8 cellular contexts compared by ENCODE assay signal in the genomic region with DNA sequence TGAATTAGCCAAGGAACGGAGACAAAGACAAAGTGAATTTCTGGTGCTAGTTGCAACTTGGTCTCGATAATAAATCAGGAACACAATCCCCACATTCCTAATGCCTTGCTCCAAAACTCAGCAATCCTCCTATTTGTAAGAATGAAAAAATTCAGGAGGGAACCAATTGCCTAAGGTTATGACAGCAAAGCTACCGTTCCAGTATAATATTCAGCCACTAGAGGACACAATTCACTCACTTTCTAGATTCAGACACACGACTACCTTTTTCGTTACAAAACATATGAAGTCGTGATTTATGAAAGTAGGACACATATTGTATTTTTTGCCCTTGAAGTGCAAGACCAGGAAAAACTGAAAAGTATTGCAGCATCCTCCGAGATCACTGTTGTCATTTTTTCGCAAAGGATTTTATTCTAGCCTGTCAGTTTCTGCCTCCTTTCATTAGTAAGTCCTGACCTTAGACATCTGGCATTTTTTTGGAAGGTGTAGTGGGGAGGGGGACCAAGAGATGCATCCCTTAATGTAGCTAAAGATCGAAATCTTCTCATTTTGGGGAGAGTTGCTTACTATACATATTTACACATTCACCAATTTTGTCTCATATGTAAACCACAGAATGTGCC.
DNase-seq lines count a peak whose midpoint lies in the region; ATAC-seq, FAIRE-seq and TF ChIP-seq lines count a peak whose summit lies in the region.

No MANE protein-coding gene starts in this region.

- FAIRE-seq in pancreas (lab: Jason Lieb, UNC) = peak; percentile 32

- H3K4me3 ChIP-seq in HEK293 (ENCODE audit: low read depth, low read length) = no peak overlapping the region
- H3K4me3 ChIP-seq in RWPE2 (ENCODE audit: severe bottlenecking) = no peak overlapping the region
- no peak overlapping the region for H3K4me3 ChIP-seq in fibroblast of pulmonary artery (replicated peaks; ENCODE audit: low read depth, low read length)
- H3K4me3 ChIP-seq in pancreas = no peak overlapping the region

- peak; percentile 54 for TF ChIP-seq CTCF in HEK293 (tag by site-specific recombination; IDR thresholded peaks at IDR 0.05)
- peak; percentile 92 for TF ChIP-seq CTCF in RWPE2 (IDR thresholded peaks at IDR 0.05; ENCODE audit: poor library complexity, severe bottlenecking)
- peak; percentile 73 for TF ChIP-seq CTCF in fibroblast of pulmonary artery (IDR thresholded peaks at IDR 0.05; ENCODE audit: low read length, missing control alignments)
- TF ChIP-seq CTCF in pancreas (IDR thresholded peaks at IDR 0.05) = peak; percentile 20 to 55 (median 51)

- H3K4me1 ChIP-seq in HEK293 (ENCODE audit: control insufficient read depth, insufficient read depth, low read length) (no peaks in the 10 kb centered on the region), RWPE2 (ENCODE audit: insufficient read depth, poor library complexity, severe bottlenecking) (no peaks in the 10 kb centered on the region), pancreas (peaks cover 0 to 7% (median 0%) of the 10 kb centered on the region in 3 donors)

- H3K27me3 ChIP-seq in RWPE2 (ENCODE audit: insufficient read depth, poor library complexity, severe bottlenecking) (peaks cover 5% of the 10 kb centered on the region), pancreas (no peaks in the 10 kb centered on the region)

- 13 to 16% methylated on average over 9 of the region's 9 CpGs for WGBS in pancreas, 2 donors

- H3K36me3 ChIP-seq in HEK293 (ENCODE audit: control insufficient read depth in 2 of 2, insufficient read depth in 1 of 2, low read length in 2 of 2) (no peaks in the 10 kb centered on the region), RWPE2 (ENCODE audit: low read depth) (no peaks in the 10 kb centered on the region), pancreas (no peaks in the 10 kb centered on the region)

- H3K9me3 ChIP-seq in HEK293 (ENCODE audit: control insufficient read depth, insufficient read depth, low read depth, low read length) (no peaks in the 10 kb centered on the region), RWPE2 (ENCODE audit: severe bottlenecking) (no peaks in the 10 kb centered on the region), pancreas (no peaks in the 10 kb centered on the region)

- POLR2A ChIA-PET in HEK293 (lab: Yijun Ruan, JAX) = no interaction called here

- intact Hi-C loops in pancreas (cut with DNase I) = no loop called here

- ATAC-seq in RWPE2 (ENCODE audit: low read depth) (peak; percentile 74), pancreas (peak; percentile 48 to 85 (median 82)), HG02884 (IDR thresholded peaks at IDR 0.05; ENCODE audit: unreplicated experiment) (no peak)

- CTCF ChIA-PET in HEK293 (lab: Yijun Ruan, JAX) = interaction anchor here (0.6 to 2.9 kb wide), 29 partner anchors 9 to 1490 kb away, joined by 3 to 13 read pairs (median 4); partner anchors contain the start of gene DOCK8

- DNase-seq in Ammon's horn (ENCODE audit: low spot score) = peak; percentile 70
- no peak for DNase-seq in RWPE2 (ENCODE audit: low spot score)
- DNase-seq in fibroblast of pulmonary artery (ENCODE audit: low read depth) = peak; percentile 57
- no peak for DNase-seq in pancreas
- DNase-seq in 8988T = no peak
- no peak for DNase-seq in C1 segment of cervical spinal cord (lab: John Stamatoyannopoulos, UW)

- H3K27ac ChIP-seq in HEK293 (ENCODE audit: extremely low read depth, low read depth, low read length) (no peak overlapping the region), RWPE2 (ENCODE audit: poor library complexity, severe bottlenecking) (no peak overlapping the region), pancreas (no peak overlapping the region)

TF ChIP-seq in HEK293, 187 proteins besides CTCF, POLR2A, EP300 and RAD21:
- 0 out of 2 replicates have a peak, but pooled peaks have one; percentile 12 for TF ChIP-seq ZBTB17 (tag by site-specific recombination; IDR thresholded peaks at IDR 0.05)
- TF ChIP-seq ZNF146 (tag by site-specific recombination; IDR thresholded peaks at IDR 0.05) = no peak
- TF ChIP-seq MZF1 (tag by site-specific recombination; IDR thresholded peaks at IDR 0.05; ENCODE audit: borderline replicate concordance) = no peak
- TF ChIP-seq ZNF654 (tag by site-specific recombination; IDR thresholded peaks at IDR 0.05; ENCODE audit: low read depth) = peak; percentile 82
- TF ChIP-seq KLF10 (tag by site-specific recombination; IDR thresholded peaks at IDR 0.05) = no peak
- no peak for TF ChIP-seq RBAK (tag by site-specific recombination; IDR thresholded peaks at IDR 0.05)

Comparison
In these comparisons a context has a peak if more than half of its experiments do, and no peak if none do; other contexts are left out.
1. DNase-seq: peak in Ammon's horn (single experiment) and fibroblast of pulmonary artery (single experiment); none in RWPE2 (single experiment), pancreas (0 of 6), 8988T (single experiment) and C1 segment of cervical spinal cord (0 of 14).
2. Peak in every context shown above with its lines, with median percentiles within 50 percentile points of each other: CTCF ChIP-seq.